1 cellular context compared by ENCODE assay signal in the genomic region with DNA sequence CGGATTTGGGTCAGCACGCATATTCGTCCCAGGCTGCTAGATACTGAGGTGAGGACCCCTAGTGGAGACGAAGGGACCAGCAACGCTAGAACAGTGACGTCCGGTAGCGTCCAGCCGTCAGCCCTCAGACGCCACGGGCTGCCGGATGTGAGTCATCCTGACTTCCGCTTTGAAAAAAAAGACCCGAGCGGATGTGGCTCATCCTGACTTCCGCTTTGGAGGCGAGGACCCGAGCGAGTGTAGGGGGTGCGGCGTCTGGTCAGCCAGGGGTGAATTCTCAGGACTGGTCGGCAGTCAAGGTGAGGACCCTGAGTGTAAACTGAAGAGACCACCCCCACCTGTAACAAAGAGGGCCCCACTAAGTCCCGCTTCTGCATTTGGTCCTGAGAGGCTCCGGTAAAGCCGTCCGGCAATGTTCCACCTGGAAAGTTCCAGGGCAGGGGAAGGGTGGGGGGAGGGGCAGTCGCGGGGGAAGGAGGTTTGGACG.
TF ChIP-seq lines count a peak whose summit lies in the region.

A gene with protein sequence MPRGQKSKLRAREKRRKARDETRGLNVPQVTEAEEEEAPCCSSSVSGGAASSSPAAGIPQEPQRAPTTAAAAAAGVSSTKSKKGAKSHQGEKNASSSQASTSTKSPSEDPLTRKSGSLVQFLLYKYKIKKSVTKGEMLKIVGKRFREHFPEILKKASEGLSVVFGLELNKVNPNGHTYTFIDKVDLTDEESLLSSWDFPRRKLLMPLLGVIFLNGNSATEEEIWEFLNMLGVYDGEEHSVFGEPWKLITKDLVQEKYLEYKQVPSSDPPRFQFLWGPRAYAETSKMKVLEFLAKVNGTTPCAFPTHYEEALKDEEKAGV (plus strand): TSS at position 207 of the 487 bp plus-strand sequence. CDS start 3,018 bp downstream, outside the sequence.

TF ChIP-seq in K562, 482 proteins besides CTCF, POLR2A, EP300 and RAD21 (continues in another document):
- TF ChIP-seq, protein P1, sequence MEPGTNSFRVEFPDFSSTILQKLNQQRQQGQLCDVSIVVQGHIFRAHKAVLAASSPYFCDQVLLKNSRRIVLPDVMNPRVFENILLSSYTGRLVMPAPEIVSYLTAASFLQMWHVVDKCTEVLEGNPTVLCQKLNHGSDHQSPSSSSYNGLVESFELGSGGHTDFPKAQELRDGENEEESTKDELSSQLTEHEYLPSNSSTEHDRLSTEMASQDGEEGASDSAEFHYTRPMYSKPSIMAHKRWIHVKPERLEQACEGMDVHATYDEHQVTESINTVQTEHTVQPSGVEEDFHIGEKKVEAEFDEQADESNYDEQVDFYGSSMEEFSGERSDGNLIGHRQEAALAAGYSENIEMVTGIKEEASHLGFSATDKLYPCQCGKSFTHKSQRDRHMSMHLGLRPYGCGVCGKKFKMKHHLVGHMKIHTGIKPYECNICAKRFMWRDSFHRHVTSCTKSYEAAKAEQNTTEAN (CRISPR knock-in tag; IDR thresholded peaks at IDR 0.05) = no peak
- TF ChIP-seq, protein P2, sequence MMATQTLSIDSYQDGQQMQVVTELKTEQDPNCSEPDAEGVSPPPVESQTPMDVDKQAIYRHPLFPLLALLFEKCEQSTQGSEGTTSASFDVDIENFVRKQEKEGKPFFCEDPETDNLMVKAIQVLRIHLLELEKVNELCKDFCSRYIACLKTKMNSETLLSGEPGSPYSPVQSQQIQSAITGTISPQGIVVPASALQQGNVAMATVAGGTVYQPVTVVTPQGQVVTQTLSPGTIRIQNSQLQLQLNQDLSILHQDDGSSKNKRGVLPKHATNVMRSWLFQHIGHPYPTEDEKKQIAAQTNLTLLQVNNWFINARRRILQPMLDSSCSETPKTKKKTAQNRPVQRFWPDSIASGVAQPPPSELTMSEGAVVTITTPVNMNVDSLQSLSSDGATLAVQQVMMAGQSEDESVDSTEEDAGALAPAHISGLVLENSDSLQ (IDR thresholded peaks at IDR 0.05) = peak; percentile 70
- TF ChIP-seq KDM4B (IDR thresholded peaks at IDR 0.05; ENCODE audit: borderline replicate concordance in 2 of 2, low read depth in 1 of 2) = peak in 1 of 2 experiments; percentile 60; a peak in 1 of 4 replicates
- TF ChIP-seq, protein P3, sequence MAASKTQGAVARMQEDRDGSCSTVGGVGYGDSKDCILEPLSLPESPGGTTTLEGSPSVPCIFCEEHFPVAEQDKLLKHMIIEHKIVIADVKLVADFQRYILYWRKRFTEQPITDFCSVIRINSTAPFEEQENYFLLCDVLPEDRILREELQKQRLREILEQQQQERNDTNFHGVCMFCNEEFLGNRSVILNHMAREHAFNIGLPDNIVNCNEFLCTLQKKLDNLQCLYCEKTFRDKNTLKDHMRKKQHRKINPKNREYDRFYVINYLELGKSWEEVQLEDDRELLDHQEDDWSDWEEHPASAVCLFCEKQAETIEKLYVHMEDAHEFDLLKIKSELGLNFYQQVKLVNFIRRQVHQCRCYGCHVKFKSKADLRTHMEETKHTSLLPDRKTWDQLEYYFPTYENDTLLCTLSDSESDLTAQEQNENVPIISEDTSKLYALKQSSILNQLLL (CRISPR knock-in tag; IDR thresholded peaks at IDR 0.05; ENCODE audit: borderline replicate concordance) = no peak
- no peak for TF ChIP-seq ZNF134 (CRISPR knock-in tag; conservative IDR thresholded peaks at IDR 0.05)
- peak; percentile 76; the same call in 1 of the 2 replicates for TF ChIP-seq NCOA1 (IDR thresholded peaks at IDR 0.05; ENCODE audit: low read depth)
- no peak for TF ChIP-seq SRSF9 (IDR thresholded peaks at IDR 0.05; ENCODE audit: borderline replicate concordance, low read depth, low read length)
- TF ChIP-seq, protein P4, sequence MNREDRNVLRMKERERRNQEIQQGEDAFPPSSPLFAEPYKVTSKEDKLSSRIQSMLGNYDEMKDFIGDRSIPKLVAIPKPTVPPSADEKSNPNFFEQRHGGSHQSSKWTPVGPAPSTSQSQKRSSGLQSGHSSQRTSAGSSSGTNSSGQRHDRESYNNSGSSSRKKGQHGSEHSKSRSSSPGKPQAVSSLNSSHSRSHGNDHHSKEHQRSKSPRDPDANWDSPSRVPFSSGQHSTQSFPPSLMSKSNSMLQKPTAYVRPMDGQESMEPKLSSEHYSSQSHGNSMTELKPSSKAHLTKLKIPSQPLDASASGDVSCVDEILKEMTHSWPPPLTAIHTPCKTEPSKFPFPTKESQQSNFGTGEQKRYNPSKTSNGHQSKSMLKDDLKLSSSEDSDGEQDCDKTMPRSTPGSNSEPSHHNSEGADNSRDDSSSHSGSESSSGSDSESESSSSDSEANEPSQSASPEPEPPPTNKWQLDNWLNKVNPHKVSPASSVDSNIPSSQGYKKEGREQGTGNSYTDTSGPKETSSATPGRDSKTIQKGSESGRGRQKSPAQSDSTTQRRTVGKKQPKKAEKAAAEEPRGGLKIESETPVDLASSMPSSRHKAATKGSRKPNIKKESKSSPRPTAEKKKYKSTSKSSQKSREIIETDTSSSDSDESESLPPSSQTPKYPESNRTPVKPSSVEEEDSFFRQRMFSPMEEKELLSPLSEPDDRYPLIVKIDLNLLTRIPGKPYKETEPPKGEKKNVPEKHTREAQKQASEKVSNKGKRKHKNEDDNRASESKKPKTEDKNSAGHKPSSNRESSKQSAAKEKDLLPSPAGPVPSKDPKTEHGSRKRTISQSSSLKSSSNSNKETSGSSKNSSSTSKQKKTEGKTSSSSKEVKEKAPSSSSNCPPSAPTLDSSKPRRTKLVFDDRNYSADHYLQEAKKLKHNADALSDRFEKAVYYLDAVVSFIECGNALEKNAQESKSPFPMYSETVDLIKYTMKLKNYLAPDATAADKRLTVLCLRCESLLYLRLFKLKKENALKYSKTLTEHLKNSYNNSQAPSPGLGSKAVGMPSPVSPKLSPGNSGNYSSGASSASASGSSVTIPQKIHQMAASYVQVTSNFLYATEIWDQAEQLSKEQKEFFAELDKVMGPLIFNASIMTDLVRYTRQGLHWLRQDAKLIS (CRISPR knock-in tag; IDR thresholded peaks at IDR 0.05) = no peak
- TF ChIP-seq, protein P5, sequence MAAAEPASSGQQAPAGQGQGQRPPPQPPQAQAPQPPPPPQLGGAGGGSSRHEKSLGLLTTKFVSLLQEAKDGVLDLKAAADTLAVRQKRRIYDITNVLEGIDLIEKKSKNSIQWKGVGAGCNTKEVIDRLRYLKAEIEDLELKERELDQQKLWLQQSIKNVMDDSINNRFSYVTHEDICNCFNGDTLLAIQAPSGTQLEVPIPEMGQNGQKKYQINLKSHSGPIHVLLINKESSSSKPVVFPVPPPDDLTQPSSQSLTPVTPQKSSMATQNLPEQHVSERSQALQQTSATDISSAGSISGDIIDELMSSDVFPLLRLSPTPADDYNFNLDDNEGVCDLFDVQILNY (CRISPR knock-in tag; IDR thresholded peaks at IDR 0.05) = no peak
- no peak for TF ChIP-seq DNMT1 (IDR thresholded peaks at IDR 0.05)
- TF ChIP-seq, protein P6, sequence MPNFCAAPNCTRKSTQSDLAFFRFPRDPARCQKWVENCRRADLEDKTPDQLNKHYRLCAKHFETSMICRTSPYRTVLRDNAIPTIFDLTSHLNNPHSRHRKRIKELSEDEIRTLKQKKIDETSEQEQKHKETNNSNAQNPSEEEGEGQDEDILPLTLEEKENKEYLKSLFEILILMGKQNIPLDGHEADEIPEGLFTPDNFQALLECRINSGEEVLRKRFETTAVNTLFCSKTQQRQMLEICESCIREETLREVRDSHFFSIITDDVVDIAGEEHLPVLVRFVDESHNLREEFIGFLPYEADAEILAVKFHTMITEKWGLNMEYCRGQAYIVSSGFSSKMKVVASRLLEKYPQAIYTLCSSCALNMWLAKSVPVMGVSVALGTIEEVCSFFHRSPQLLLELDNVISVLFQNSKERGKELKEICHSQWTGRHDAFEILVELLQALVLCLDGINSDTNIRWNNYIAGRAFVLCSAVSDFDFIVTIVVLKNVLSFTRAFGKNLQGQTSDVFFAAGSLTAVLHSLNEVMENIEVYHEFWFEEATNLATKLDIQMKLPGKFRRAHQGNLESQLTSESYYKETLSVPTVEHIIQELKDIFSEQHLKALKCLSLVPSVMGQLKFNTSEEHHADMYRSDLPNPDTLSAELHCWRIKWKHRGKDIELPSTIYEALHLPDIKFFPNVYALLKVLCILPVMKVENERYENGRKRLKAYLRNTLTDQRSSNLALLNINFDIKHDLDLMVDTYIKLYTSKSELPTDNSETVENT (CRISPR knock-in tag; IDR thresholded peaks at IDR 0.05) = no peak
- peak; percentile 87 for TF ChIP-seq GABPB1 (CRISPR knock-in tag; IDR thresholded peaks at IDR 0.05)
- no peak for TF ChIP-seq ZEB2 (IDR thresholded peaks at IDR 0.05)
- TF ChIP-seq COPS2 (conservative IDR thresholded peaks at IDR 0.05) = no peak
- TF ChIP-seq SMAD3 (CRISPR knock-in tag; conservative IDR thresholded peaks at IDR 0.05) = no peak
- no peak for TF ChIP-seq ZNF24 (IDR thresholded peaks at IDR 0.05)
- no peak for TF ChIP-seq CCNT2 (IDR thresholded peaks at IDR 0.05; ENCODE audit: borderline replicate concordance, extremely low read depth, insufficient read length, low read depth, low read length)
- no peak for TF ChIP-seq ZNF3 (CRISPR knock-in tag; IDR thresholded peaks at IDR 0.05)
- no peak for TF ChIP-seq NELFE (IDR thresholded peaks at IDR 0.05; ENCODE audit: insufficient read depth, insufficient read length)
- TF ChIP-seq ZZZ3 (IDR thresholded peaks at IDR 0.05) = no peak
- no peak for TF ChIP-seq DPF2 (IDR thresholded peaks at IDR 0.05)
- TF ChIP-seq, protein P7, sequence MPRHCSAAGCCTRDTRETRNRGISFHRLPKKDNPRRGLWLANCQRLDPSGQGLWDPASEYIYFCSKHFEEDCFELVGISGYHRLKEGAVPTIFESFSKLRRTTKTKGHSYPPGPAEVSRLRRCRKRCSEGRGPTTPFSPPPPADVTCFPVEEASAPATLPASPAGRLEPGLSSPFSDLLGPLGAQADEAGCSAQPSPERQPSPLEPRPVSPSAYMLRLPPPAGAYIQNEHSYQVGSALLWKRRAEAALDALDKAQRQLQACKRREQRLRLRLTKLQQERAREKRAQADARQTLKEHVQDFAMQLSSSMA (CRISPR knock-in tag; IDR thresholded peaks at IDR 0.05) = no peak
- TF ChIP-seq MED1 (CRISPR knock-in tag; IDR thresholded peaks at IDR 0.05; ENCODE audit: borderline replicate concordance) = no peak
- no peak for TF ChIP-seq HSF4 (CRISPR knock-in tag; IDR thresholded peaks at IDR 0.05; ENCODE audit: borderline replicate concordance)
- TF ChIP-seq KAT8 (IDR thresholded peaks at IDR 0.05; ENCODE audit: low read depth) = no peak
- TF ChIP-seq GATAD2A (IDR thresholded peaks at IDR 0.05) = no peak
- TF ChIP-seq HDAC1 (IDR thresholded peaks at IDR 0.05) = no peak
- TF ChIP-seq BDP1 (IDR thresholded peaks at IDR 0.05; ENCODE audit: insufficient read depth, insufficient read length) = no peak
- TF ChIP-seq CAMTA2 (CRISPR knock-in tag; conservative IDR thresholded peaks at IDR 0.05) = no peak
- TF ChIP-seq ZNF408 (CRISPR knock-in tag; IDR thresholded peaks at IDR 0.05; ENCODE audit: low read depth) = no peak
- TF ChIP-seq, protein P8, sequence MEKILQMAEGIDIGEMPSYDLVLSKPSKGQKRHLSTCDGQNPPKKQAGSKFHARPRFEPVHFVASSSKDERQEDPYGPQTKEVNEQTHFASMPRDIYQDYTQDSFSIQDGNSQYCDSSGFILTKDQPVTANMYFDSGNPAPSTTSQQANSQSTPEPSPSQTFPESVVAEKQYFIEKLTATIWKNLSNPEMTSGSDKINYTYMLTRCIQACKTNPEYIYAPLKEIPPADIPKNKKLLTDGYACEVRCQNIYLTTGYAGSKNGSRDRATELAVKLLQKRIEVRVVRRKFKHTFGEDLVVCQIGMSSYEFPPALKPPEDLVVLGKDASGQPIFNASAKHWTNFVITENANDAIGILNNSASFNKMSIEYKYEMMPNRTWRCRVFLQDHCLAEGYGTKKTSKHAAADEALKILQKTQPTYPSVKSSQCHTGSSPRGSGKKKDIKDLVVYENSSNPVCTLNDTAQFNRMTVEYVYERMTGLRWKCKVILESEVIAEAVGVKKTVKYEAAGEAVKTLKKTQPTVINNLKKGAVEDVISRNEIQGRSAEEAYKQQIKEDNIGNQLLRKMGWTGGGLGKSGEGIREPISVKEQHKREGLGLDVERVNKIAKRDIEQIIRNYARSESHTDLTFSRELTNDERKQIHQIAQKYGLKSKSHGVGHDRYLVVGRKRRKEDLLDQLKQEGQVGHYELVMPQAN (IDR thresholded peaks at IDR 0.05; ENCODE audit: borderline replicate concordance) = no peak
- TF ChIP-seq TCF3 (CRISPR knock-in tag; IDR thresholded peaks at IDR 0.05) = no peak
- TF ChIP-seq, protein P9, sequence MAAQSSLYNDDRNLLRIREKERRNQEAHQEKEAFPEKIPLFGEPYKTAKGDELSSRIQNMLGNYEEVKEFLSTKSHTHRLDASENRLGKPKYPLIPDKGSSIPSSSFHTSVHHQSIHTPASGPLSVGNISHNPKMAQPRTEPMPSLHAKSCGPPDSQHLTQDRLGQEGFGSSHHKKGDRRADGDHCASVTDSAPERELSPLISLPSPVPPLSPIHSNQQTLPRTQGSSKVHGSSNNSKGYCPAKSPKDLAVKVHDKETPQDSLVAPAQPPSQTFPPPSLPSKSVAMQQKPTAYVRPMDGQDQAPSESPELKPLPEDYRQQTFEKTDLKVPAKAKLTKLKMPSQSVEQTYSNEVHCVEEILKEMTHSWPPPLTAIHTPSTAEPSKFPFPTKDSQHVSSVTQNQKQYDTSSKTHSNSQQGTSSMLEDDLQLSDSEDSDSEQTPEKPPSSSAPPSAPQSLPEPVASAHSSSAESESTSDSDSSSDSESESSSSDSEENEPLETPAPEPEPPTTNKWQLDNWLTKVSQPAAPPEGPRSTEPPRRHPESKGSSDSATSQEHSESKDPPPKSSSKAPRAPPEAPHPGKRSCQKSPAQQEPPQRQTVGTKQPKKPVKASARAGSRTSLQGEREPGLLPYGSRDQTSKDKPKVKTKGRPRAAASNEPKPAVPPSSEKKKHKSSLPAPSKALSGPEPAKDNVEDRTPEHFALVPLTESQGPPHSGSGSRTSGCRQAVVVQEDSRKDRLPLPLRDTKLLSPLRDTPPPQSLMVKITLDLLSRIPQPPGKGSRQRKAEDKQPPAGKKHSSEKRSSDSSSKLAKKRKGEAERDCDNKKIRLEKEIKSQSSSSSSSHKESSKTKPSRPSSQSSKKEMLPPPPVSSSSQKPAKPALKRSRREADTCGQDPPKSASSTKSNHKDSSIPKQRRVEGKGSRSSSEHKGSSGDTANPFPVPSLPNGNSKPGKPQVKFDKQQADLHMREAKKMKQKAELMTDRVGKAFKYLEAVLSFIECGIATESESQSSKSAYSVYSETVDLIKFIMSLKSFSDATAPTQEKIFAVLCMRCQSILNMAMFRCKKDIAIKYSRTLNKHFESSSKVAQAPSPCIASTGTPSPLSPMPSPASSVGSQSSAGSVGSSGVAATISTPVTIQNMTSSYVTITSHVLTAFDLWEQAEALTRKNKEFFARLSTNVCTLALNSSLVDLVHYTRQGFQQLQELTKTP (IDR thresholded peaks at IDR 0.05; ENCODE audit: low read depth in 1 of 2, partially characterized antibody in 2 of 2) = no peak
- no peak for TF ChIP-seq ZNF507 (tag; conservative IDR thresholded peaks at IDR 0.05)
- no peak for TF ChIP-seq HDGF (IDR thresholded peaks at IDR 0.05)
- TF ChIP-seq TRIM24 (IDR thresholded peaks at IDR 0.05) = no peak
- TF ChIP-seq PHB2 (IDR thresholded peaks at IDR 0.05; ENCODE audit: low read depth) = no peak
- 0 out of 4 replicates have a peak, but pooled peaks of 1 of the 2 experiments have one; percentile 24 for TF ChIP-seq TBL1XR1 (IDR thresholded peaks at IDR 0.05; ENCODE audit: low read length in 2 of 2)
- TF ChIP-seq FOXA1 (IDR thresholded peaks at IDR 0.05; ENCODE audit: borderline replicate concordance) = no peak
- TF ChIP-seq TAF9B (IDR thresholded peaks at IDR 0.05; ENCODE audit: partially characterized antibody) = peak; percentile 43
- no peak for TF ChIP-seq MXI1 (IDR thresholded peaks at IDR 0.05; ENCODE audit: low read depth, low read length)
